Comparison of ENCODE assay signal across 8 cellular contexts in genomic region chr1:111747282-111747734, GRCh38. TPM values are rescaled to one million over a fixed set of nuclear protein-coding genes. Genes with fewer than 3 reads are reported as not detected.
A peak's percentile ranks its signal among the peaks of the same experiment; 100 is the strongest.
DNase-seq lines count a peak whose midpoint lies in the region; ATAC-seq, FAIRE-seq and TF ChIP-seq lines count a peak whose summit lies in the region.

No MANE protein-coding gene starts in this region.

- H3K9me3 ChIP-seq in endodermal cell (ENCODE audit: control insufficient read depth, low read length), result no peaks in the 10 kb centered on the region

- DNase-seq in BJ (ENCODE audit: low read depth) (no peak), NCI-H446 (lab: John Stamatoyannopoulos, UW) (peak; percentile 72 to 83), endodermal cell (peak; percentile 87), nephron progenitor cell (peak; percentile 39), urothelium cell line (ENCODE audit: low spot score) (peak; percentile 83)
- DNase-seq in activated CD4-positive, alpha-beta T cell treated with anti-CD3 and anti-CD28 coated beads for 24 hours (ENCODE audit: low read depth in 2 of 2), result peak; percentile 47 to 73

- peak; percentile 61 for TF ChIP-seq CTCF in BJ (IDR thresholded peaks at IDR 0.05; ENCODE audit: insufficient read depth, low read depth, low read length)
- TF ChIP-seq CTCF in endodermal cell (conservative IDR thresholded peaks at IDR 0.05), result peak; percentile 83
- peak; percentile 38 for TF ChIP-seq CTCF in nephron progenitor cell (IDR thresholded peaks at IDR 0.05)

- peaks cover 24% of the 10 kb centered on the region for H3K27me3 Mint-ChIP-seq in endodermal cell (ENCODE audit: insufficient read depth)
- peaks cover 32% of the 10 kb centered on the region for H3K27me3 Mint-ChIP-seq in nephron progenitor cell (ENCODE audit: low read depth, poor library complexity)

- 46 to 47% methylated on average over 3 of the region's 3 CpGs for WGBS in endodermal cell (ENCODE audit: insufficient coverage in 1 of 2, insufficient read length in 1 of 2), 2 experiments

- no peak overlapping the region for H3K27ac ChIP-seq in endodermal cell (ENCODE audit: low read depth, low read length)

- peaks cover 2% of the 10 kb centered on the region for H3K4me1 Mint-ChIP-seq in endodermal cell
- peaks cover 47% of the 10 kb centered on the region for H3K4me1 Mint-ChIP-seq in nephron progenitor cell

- H3K4me3 Mint-ChIP-seq in endodermal cell, result no peak overlapping the region
- no peak overlapping the region for H3K4me3 Mint-ChIP-seq in nephron progenitor cell

- H3K9ac ChIP-seq in endodermal cell (ENCODE audit: extremely low read depth, low read length, poor library complexity, severe bottlenecking), result no peak overlapping the region

- H3K4me3 ChIP-seq in BJ (ENCODE audit: low read depth, low read length), result no peak overlapping the region
- H3K4me3 ChIP-seq in endodermal cell (ENCODE audit: low read length), result no peak overlapping the region

- FAIRE-seq in urothelium cell line (lab: Jason Lieb, UNC), result peak; percentile 84

- H3K27me3 ChIP-seq in BJ (ENCODE audit: control insufficient read depth, insufficient read depth, low read length) (no peaks in the 10 kb centered on the region), endodermal cell (ENCODE audit: control insufficient read depth, insufficient read depth, low read length, poor library complexity, severe bottlenecking) (peaks cover 4% of the 10 kb centered on the region)

- H3K36me3 Mint-ChIP-seq in endodermal cell (ENCODE audit: low read depth) (no peaks in the 10 kb centered on the region), nephron progenitor cell (ENCODE audit: low read depth) (no peaks in the 10 kb centered on the region)

- POLR2A ChIA-PET in BJ (lab: Charles Lee), result interaction anchor here (0.6 kb wide), 1 partner anchor 273 kb away, joined by 5 read pairs; no protein-coding TSS in a partner anchor

- no peaks in the 10 kb centered on the region for H3K36me3 ChIP-seq in BJ (ENCODE audit: control insufficient read depth, insufficient read depth, low read length)
- H3K36me3 ChIP-seq in endodermal cell (ENCODE audit: control insufficient read depth, insufficient read depth, low read length), result no peaks in the 10 kb centered on the region

- H3K27ac Mint-ChIP-seq in endodermal cell (no peak overlapping the region), nephron progenitor cell (no peak overlapping the region)

- peaks cover 5% of the 10 kb centered on the region for H3K4me1 ChIP-seq in endodermal cell (ENCODE audit: control insufficient read depth, insufficient read depth, low read length)

- H3K9me3 Mint-ChIP-seq in endodermal cell, result no peaks in the 10 kb centered on the region
- no peaks in the 10 kb centered on the region for H3K9me3 Mint-ChIP-seq in nephron progenitor cell

- peak; percentile 51 for ATAC-seq in GM21723 (IDR thresholded peaks at IDR 0.05; ENCODE audit: unreplicated experiment)
- no peak for ATAC-seq in GM21528 (IDR thresholded peaks at IDR 0.05; ENCODE audit: low FRiP score, unreplicated experiment)

- CTCF ChIA-PET in BJ (lab: Yijun Ruan, JAX), result interaction anchor here (0.8 to 3.7 kb wide), 22 partner anchors 8 to 270 kb away, joined by 3 to 38 read pairs (median 4); partner anchors contain the start of genes DDX20 and INKA2

RNA-seq across cellular contexts. Expression of gene INKA2, which starts 8.1 kb away (rescaled TPM):
- polyA plus RNA-seq in BJ (2011; rRNA removed), result 2.3 and 2.8 TPM in 2 replicates
- 1.9 and 4.8 TPM in 2 replicates for polyA minus RNA-seq in BJ (2011; rRNA and poly(A)+ RNA removed)
- 1 to 10 TPM; 1.4 to 1.9 TPM for total RNA-seq in endodermal cell
- polyA plus RNA-seq in endodermal cell (2013, experiment 1 of 2), result 3.3 TPM
- 3.4 TPM for polyA plus RNA-seq in endodermal cell (2013, experiment 2 of 2)

RNA-seq across cellular contexts. Expression of gene DDX20, which starts 8.4 kb away (rescaled TPM):
- 6.9 and 12.9 TPM in 2 replicates for polyA plus RNA-seq in BJ (2011; rRNA removed)
- polyA minus RNA-seq in BJ (2011; rRNA and poly(A)+ RNA removed), result 4.8 and 6.0 TPM in 2 replicates
- 10 to 100 TPM; 19.4 to 19.8 TPM for total RNA-seq in endodermal cell
- 18.2 TPM for polyA plus RNA-seq in endodermal cell (2013, experiment 1 of 2)
- 16.6 TPM for polyA plus RNA-seq in endodermal cell (2013, experiment 2 of 2)
